ENCODE assay signal across 1 cellular context in the genomic region with DNA sequence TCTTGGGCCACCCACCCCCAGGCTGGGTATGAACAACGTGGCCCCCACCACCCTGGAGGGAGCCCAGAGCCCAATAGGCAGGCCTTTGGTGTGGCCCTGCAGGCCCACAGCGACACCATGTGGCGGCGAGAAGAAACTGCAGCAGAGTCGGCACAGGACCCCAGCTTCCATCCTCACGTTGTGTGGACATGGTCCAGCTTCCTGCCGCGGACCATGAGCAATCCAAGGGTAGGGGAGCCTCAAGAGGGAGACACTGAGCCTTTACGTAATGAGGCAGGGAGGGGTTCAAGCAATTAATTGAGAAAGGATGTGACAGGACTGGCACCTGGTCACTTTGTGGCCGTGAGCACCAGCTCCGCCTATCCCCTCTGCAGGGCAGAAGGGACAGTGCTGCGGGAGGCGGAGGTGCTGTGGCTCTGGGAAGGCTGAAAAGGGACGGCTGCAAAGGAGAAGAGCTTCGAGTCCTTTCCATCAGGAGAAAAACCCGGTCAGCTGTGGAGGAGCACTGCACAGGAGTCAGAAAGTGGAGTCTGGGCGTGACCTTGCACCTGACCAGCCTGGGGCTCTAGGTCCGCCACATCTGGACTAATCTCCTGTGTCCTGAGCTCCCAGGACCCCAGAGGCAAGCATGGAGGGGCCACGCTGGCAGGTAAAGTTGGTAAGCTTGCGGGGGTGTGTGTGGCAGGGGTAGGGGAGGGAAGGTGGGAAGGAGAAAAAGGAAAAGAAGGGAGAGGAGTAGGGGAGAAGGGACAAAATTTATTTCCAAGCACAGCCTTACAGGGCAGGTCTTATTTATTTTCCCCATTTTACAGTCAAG.
TF ChIP-seq lines count a peak whose summit lies in the region.

No MANE protein-coding gene starts in this region.

TF ChIP-seq in HepG2, 621 proteins besides CTCF, POLR2A, EP300 and RAD21 (continued from another document and continues in another):
- TF ChIP-seq, protein P1, sequence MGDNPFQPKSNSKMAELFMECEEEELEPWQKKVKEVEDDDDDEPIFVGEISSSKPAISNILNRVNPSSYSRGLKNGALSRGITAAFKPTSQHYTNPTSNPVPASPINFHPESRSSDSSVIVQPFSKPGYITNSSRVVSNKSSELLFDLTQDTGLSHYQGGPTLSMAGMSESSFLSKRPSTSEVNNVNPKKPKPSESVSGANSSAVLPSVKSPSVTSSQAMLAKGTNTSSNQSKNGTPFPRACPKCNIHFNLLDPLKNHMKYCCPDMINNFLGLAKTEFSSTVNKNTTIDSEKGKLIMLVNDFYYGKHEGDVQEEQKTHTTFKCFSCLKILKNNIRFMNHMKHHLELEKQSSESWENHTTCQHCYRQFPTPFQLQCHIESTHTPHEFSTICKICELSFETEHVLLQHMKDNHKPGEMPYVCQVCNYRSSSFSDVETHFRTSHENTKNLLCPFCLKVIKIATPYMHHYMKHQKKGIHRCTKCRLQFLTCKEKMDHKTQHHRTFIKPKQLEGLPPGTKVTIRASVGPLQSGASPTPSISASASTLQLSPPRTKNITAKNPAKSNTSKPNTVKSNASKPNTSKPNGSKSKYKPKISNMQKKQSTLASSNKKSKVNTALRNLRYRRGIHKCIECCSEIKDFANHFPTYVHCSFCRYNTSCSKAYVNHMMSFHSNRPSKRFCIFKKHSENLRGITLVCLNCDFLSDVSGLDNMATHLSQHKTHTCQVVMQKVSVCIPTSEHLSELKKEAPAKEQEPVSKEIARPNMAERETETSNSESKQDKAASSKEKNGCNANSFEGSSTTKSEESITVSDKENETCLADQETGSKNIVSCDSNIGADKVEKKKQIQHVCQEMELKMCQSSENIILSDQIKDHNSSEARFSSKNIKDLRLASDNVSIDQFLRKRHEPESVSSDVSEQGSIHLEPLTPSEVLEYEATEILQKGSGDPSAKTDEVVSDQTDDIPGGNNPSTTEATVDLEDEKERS (CRISPR knock-in tag; IDR thresholded peaks at IDR 0.05), result peak; percentile 82; the same call in 1 of the 2 replicates
- TF ChIP-seq SIN3A (IDR thresholded peaks at IDR 0.05; ENCODE audit: borderline replicate concordance, low read depth, low read length) (no peak), ZBTB38 (CRISPR knock-in tag; IDR thresholded peaks at IDR 0.05) (peak; percentile 43; the same call in 1 of the 2 replicates), PHF21A (CRISPR knock-in tag; IDR thresholded peaks at IDR 0.05) (no peak), SNAI1 (CRISPR knock-in tag; IDR thresholded peaks at IDR 0.05; ENCODE audit: borderline replicate concordance) (no peak), ZNF205 (CRISPR knock-in tag; IDR thresholded peaks at IDR 0.05) (peak; percentile 73), ZBTB44 (CRISPR knock-in tag; IDR thresholded peaks at IDR 0.05) (0 out of 2 replicates have a peak, but pooled peaks have one; percentile 17), ZNF644 (CRISPR knock-in tag; IDR thresholded peaks at IDR 0.05; ENCODE audit: low read depth) (peak; percentile 68), MYC (CRISPR knock-in tag; IDR thresholded peaks at IDR 0.05; ENCODE audit: borderline replicate concordance) (peak; percentile 70; the same call in 1 of the 2 replicates), ZNF782 (CRISPR knock-in tag; IDR thresholded peaks at IDR 0.05; ENCODE audit: borderline replicate concordance) (no peak), ZNF552 (CRISPR knock-in tag; IDR thresholded peaks at IDR 0.05; ENCODE audit: borderline replicate concordance) (no peak), SOX13 (IDR thresholded peaks at IDR 0.05) (no peak), SOX13 (CRISPR knock-in tag; conservative IDR thresholded peaks at IDR 0.05 in 1 of 2, IDR thresholded peaks at IDR 0.05 in 1 of 2) (peak in 1 of 2 experiments; percentile 53; a peak in 2 of 4 replicates), PRPF4 (IDR thresholded peaks at IDR 0.05; ENCODE audit: low read depth, low read length, poor library complexity, severe bottlenecking) (no peak), TBX2 (CRISPR knock-in tag; IDR thresholded peaks at IDR 0.05; ENCODE audit: borderline replicate concordance) (peak; percentile 67; the same call in 1 of the 2 replicates), RBAK (CRISPR knock-in tag; IDR thresholded peaks at IDR 0.05) (0 out of 2 replicates have a peak, but pooled peaks have one; percentile 26), XBP1 (CRISPR knock-in tag; IDR thresholded peaks at IDR 0.05) (no peak), ZNF235 (CRISPR knock-in tag; IDR thresholded peaks at IDR 0.05; ENCODE audit: borderline replicate concordance) (0 out of 2 replicates have a peak, but pooled peaks have one; percentile 48), HHEX (CRISPR knock-in tag; IDR thresholded peaks at IDR 0.05) (0 out of 2 replicates have a peak, but pooled peaks have one; percentile 39), E2F1 (CRISPR knock-in tag; IDR thresholded peaks at IDR 0.05) (no peak), MAX (IDR thresholded peaks at IDR 0.05) (peak; percentile 62; the same call in 1 of the 2 replicates), ZBTB8A (CRISPR knock-in tag; IDR thresholded peaks at IDR 0.05; ENCODE audit: borderline replicate concordance, low read depth) (no peak), ZFX (CRISPR knock-in tag; IDR thresholded peaks at IDR 0.05; ENCODE audit: low read depth) (peak; percentile 63; the same call in 1 of the 2 replicates), ESRRA (CRISPR knock-in tag; IDR thresholded peaks at IDR 0.05; ENCODE audit: low read depth) (0 out of 2 replicates have a peak, but pooled peaks have one; percentile 39), ERF (CRISPR knock-in tag; IDR thresholded peaks at IDR 0.05) (peak; percentile 90), ZHX2 (IDR thresholded peaks at IDR 0.05; ENCODE audit: low read depth) (no peak), ZHX2 (CRISPR knock-in tag; IDR thresholded peaks at IDR 0.05; ENCODE audit: borderline replicate concordance) (no peak), ZNF496 (CRISPR knock-in tag; IDR thresholded peaks at IDR 0.05; ENCODE audit: insufficient replicate concordance) (no peak), ZIK1 (CRISPR knock-in tag; IDR thresholded peaks at IDR 0.05; ENCODE audit: borderline replicate concordance, low read depth) (no peak), ZNF674 (CRISPR knock-in tag; IDR thresholded peaks at IDR 0.05; ENCODE audit: low read depth) (no peak), TSC22D2 (CRISPR knock-in tag; IDR thresholded peaks at IDR 0.05; ENCODE audit: borderline replicate concordance) (peak; percentile 68; the same call in 1 of the 2 replicates), ZNF230 (CRISPR knock-in tag; IDR thresholded peaks at IDR 0.05) (no peak), ZNF883 (CRISPR knock-in tag; IDR thresholded peaks at IDR 0.05; ENCODE audit: not compliant biosample characterization) (no peak), ASH2L (IDR thresholded peaks at IDR 0.05; ENCODE audit: insufficient read length, low read depth, low read length) (peak; percentile 44), HMG20A (CRISPR knock-in tag; IDR thresholded peaks at IDR 0.05; ENCODE audit: borderline replicate concordance) (peak; percentile 27; the same call in 1 of the 2 replicates), ZKSCAN8 (CRISPR knock-in tag; IDR thresholded peaks at IDR 0.05; ENCODE audit: borderline replicate concordance) (peak; percentile 74; the same call in 1 of the 2 replicates), NCOA2 (CRISPR knock-in tag; IDR thresholded peaks at IDR 0.05) (0 out of 2 replicates have a peak, but pooled peaks have one; percentile 6), MXD4 (CRISPR knock-in tag; IDR thresholded peaks at IDR 0.05) (0 out of 2 replicates have a peak, but pooled peaks have one; percentile 41), BHLHE40 (IDR thresholded peaks at IDR 0.05; ENCODE audit: low read length) (peak; percentile 72)
- TF ChIP-seq, protein P2, sequence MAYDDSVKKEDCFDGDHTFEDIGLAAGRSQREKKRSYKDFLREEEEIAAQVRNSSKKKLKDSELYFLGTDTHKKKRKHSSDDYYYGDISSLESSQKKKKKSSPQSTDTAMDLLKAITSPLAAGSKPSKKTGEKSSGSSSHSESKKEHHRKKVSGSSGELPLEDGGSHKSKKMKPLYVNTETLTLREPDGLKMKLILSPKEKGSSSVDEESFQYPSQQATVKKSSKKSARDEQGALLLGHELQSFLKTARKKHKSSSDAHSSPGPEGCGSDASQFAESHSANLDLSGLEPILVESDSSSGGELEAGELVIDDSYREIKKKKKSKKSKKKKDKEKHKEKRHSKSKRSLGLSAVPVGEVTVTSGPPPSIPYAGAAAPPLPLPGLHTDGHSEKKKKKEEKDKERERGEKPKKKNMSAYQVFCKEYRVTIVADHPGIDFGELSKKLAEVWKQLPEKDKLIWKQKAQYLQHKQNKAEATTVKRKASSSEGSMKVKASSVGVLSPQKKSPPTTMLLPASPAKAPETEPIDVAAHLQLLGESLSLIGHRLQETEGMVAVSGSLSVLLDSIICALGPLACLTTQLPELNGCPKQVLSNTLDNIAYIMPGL (CRISPR knock-in tag; IDR thresholded peaks at IDR 0.05; ENCODE audit: borderline replicate concordance in 1 of 2, low read depth in 1 of 2), result peak; percentile 78 to 92
- TF ChIP-seq, protein P3, sequence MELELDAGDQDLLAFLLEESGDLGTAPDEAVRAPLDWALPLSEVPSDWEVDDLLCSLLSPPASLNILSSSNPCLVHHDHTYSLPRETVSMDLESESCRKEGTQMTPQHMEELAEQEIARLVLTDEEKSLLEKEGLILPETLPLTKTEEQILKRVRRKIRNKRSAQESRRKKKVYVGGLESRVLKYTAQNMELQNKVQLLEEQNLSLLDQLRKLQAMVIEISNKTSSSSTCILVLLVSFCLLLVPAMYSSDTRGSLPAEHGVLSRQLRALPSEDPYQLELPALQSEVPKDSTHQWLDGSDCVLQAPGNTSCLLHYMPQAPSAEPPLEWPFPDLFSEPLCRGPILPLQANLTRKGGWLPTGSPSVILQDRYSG (CRISPR knock-in tag; IDR thresholded peaks at IDR 0.05), result no peak
- TF ChIP-seq, protein P4, sequence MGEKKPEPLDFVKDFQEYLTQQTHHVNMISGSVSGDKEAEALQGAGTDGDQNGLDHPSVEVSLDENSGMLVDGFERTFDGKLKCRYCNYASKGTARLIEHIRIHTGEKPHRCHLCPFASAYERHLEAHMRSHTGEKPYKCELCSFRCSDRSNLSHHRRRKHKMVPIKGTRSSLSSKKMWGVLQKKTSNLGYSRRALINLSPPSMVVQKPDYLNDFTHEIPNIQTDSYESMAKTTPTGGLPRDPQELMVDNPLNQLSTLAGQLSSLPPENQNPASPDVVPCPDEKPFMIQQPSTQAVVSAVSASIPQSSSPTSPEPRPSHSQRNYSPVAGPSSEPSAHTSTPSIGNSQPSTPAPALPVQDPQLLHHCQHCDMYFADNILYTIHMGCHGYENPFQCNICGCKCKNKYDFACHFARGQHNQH (CRISPR knock-in tag; IDR thresholded peaks at IDR 0.05), result peak; percentile 78; the same call in 1 of the 2 replicates
- TF ChIP-seq, protein P5, sequence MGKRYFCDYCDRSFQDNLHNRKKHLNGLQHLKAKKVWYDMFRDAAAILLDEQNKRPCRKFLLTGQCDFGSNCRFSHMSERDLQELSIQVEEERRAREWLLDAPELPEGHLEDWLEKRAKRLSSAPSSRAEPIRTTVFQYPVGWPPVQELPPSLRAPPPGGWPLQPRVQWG (CRISPR knock-in tag; IDR thresholded peaks at IDR 0.05; ENCODE audit: borderline replicate concordance, low read depth), result no peak
